Comparison of ENCODE assay signal across 8 cellular contexts in the genomic region with DNA sequence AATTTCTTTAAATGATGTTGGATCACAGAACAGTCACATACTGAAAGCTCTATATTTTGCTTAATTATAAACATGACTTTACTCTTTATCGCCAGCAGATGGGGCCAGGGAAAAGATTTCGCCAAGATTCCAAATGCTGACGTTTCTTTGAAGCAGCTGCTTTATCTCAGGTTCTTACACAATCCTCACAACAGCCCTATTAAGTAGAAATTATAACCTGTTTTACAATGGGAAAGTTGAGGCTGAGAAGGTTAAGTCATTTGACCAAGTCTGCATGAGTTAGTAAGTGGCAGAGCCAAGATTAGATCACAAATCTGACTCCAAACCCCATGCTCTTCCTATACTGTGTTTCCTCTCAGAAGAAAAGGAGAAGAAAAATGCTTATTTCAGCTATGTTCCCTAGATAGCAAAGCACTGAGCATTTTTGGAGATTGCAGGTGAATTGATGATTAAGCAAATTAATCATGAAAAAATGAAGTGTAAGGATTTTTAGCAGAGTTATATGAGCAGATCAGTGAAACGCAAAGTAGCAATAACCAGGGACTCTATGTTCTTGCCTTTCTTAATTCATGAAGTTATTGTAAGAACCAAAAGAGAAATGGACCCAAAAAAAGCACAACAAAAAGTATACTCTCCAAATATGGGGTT.
DNase-seq lines count a peak whose midpoint lies in the region; ATAC-seq, FAIRE-seq and TF ChIP-seq lines count a peak whose summit lies in the region.

No MANE protein-coding gene starts in this region.

- no peaks in the 10 kb centered on the region for H3K9me3 ChIP-seq in GM12878 (replicated peaks; ENCODE audit: control insufficient read depth, insufficient read depth, low read length)
- no peaks in the 10 kb centered on the region for H3K9me3 ChIP-seq in left lung

- no peak overlapping the region for H3K4me3 ChIP-seq in GM12878
- H3K4me3 ChIP-seq in left lung: no peak overlapping the region

- TF ChIP-seq POLR2A in GM12878 (IDR thresholded peaks at IDR 0.05; ENCODE audit: low read depth, low read length): no peak

- DNase-seq in DMS 273 (lab: John Stamatoyannopoulos, UW; ENCODE audit: unreplicated experiment) (peak; percentile 50), DMS 273 treated with DMSO at 0.1 percent for 48 hours (lab: John Stamatoyannopoulos, UW) (no peak), M059J (ENCODE audit: low read depth) (peak; percentile 56), GM12878 (ENCODE audit: low read depth, low spot score) (peak; percentile 12), left lung (no peak), ecto neural progenitor cell (ENCODE audit: low spot score) (no peak)

- RAD21 ChIA-PET in GM12878 (lab: Charles Lee; ENCODE audit: unreplicated experiment): interaction anchor here (0.6 to 1.0 kb wide), 4 partner anchors 30 to 881 kb away, joined by 3 to 7 read pairs (median 3); no protein-coding TSS in a partner anchor

- SMC1A ChIA-PET in GM12878 (lab: Charles Lee; ENCODE audit: uncharacterized antibody, unreplicated experiment): interaction anchor here (0.8 to 2.0 kb wide), 14 partner anchors 9 to 888 kb away, joined by 3 to 7 read pairs (median 4); no protein-coding TSS in a partner anchor

- WGBS in GM12878 (ENCODE audit: insufficient coverage, insufficient replicate concordance, low lambda C conversion rate, missing lambda C conversion rate): 25% methylated on average over 4 of the region's 4 CpGs

- no peak overlapping the region for H3K27ac ChIP-seq in GM12878 (ENCODE audit: control insufficient read depth, insufficient read depth)
- H3K27ac ChIP-seq in left lung: no peak overlapping the region

- no TSS peak for BruUV-seq in GM12878 (replicated peaks; lab: Mats Ljungman, UMichigan)

- no peaks in the 10 kb centered on the region for H3K4me1 ChIP-seq in GM12878 (ENCODE audit: control insufficient read depth, insufficient read depth, low read length)
- no peaks in the 10 kb centered on the region for H3K4me1 ChIP-seq in left lung

- peak; percentile 54 for FAIRE-seq in GM12878 (lab: Jason Lieb, UNC)

- no peak overlapping the region for H3K4me2 ChIP-seq in GM12878 (ENCODE audit: control insufficient read depth, insufficient read depth)

- H3K27me3 ChIP-seq in GM12878 (replicated peaks in 1 of 2; ENCODE audit: control insufficient read depth in 2 of 2, insufficient read depth in 2 of 2, low read length in 1 of 2) (no peaks in the 10 kb centered on the region), left lung (no peaks in the 10 kb centered on the region)

- no peak overlapping the region for H3K9ac ChIP-seq in GM12878 (ENCODE audit: control insufficient read depth, insufficient read depth, low read length)

- POLR2A ChIA-PET in GM12878 (lab: Charles Lee): no interaction called here

- in situ Hi-C loops in GM12878 (cut with MboI): loop anchor here (25.0 kb wide), 1 partner anchor 881 kb away; no protein-coding TSS in a partner anchor

- intact Hi-C loops in GM12878 (cut with micrococcal nuclease; ENCODE audit: unreplicated experiment) (loop anchor here (1.0 to 10.0 kb wide), 3 partner anchors 228 to 881 kb away; no protein-coding TSS in a partner anchor), left lung (cut with DNase I) (no loop called here)

- H2AFZ ChIP-seq in GM12878 (ENCODE audit: control insufficient read depth, low read depth, low read length): no peak overlapping the region

- H3K36me3 ChIP-seq in GM12878 (ENCODE audit: control insufficient read depth in 2 of 2, insufficient read depth in 2 of 2, low read length in 1 of 2) (no peaks in the 10 kb centered on the region), left lung (no peaks in the 10 kb centered on the region)

- ATAC-seq in GM21825 (IDR thresholded peaks at IDR 0.05; ENCODE audit: unreplicated experiment) (peak; percentile 61), GM12878 (peak; percentile 80), left lung (peak; percentile 89), GM21528 (IDR thresholded peaks at IDR 0.05; ENCODE audit: low FRiP score, unreplicated experiment) (no peak)

- CTCF ChIA-PET in GM12878 (lab: Yijun Ruan, JAX): interaction anchor here (0.5 to 2.6 kb wide), 26 partner anchors 8 to 858 kb away, joined by 3 to 13 read pairs (median 4); no protein-coding TSS in a partner anchor

- TF ChIP-seq CTCF in GM12878 (IDR thresholded peaks at IDR 0.05 in 2 of 3, conservative IDR thresholded peaks at IDR 0.05 in 1 of 3; ENCODE audit: control insufficient read depth in 2 of 3, extremely low read depth in 1 of 3, insufficient read depth in 1 of 3, low read depth in 3 of 3, low read length in 3 of 3) (peak; percentile 30 to 48 (median 43); a peak in 5 of 6 replicates), left lung (IDR thresholded peaks at IDR 0.05) (peak in 1 of 2 donors; percentile 22)

- TF ChIP-seq EP300 in GM12878 (IDR thresholded peaks at IDR 0.05; ENCODE audit: borderline replicate concordance in 1 of 2, control insufficient read depth in 1 of 2, low read depth in 2 of 2, low read length in 2 of 2): no peak

- H4K20me1 ChIP-seq in GM12878 (ENCODE audit: control insufficient read depth, insufficient read depth): no peaks in the 10 kb centered on the region

- no peaks in the 10 kb centered on the region for H3K79me2 ChIP-seq in GM12878 (ENCODE audit: control insufficient read depth, insufficient read depth, low read length)

- TF ChIP-seq RAD21 in GM12878 (IDR thresholded peaks at IDR 0.05; ENCODE audit: insufficient read depth, low read depth, low read length): peak; percentile 53

TF ChIP-seq in GM12878, 131 proteins besides CTCF, POLR2A, EP300 and RAD21:
- no peak for TF ChIP-seq HCFC1 (IDR thresholded peaks at IDR 0.05; ENCODE audit: low read length)
- TF ChIP-seq SMC3 (IDR thresholded peaks at IDR 0.05; ENCODE audit: borderline replicate concordance, low read length): peak; percentile 66

Comparison
In these comparisons a context has a peak if more than half of its experiments do, and no peak if none do; other contexts are left out.
1. DNase-seq: peak in DMS 273 (single experiment), M059J (single experiment) and GM12878 (single experiment); none in DMS 273 treated with DMSO at 0.1 percent for 48 hours (single experiment), left lung (0 of 2) and ecto neural progenitor cell (single experiment).